ENCODE assay signal across 24 cellular contexts in genomic region chr6:109297719-109298118, GRCh38.
A peak's percentile ranks its signal among the peaks of the same experiment; 100 is the strongest.
DNase-seq lines count a peak whose midpoint lies in the region; ATAC-seq and TF ChIP-seq lines count a peak whose summit lies in the region.
"Had no signal": no experiment of that assay in that cellular context is flagged by ENCODE, and none has a peak within 500 bp of the region (broad histone marks: within the 10 kb centered on the region; RNA-seq: fewer than 3 reads in every experiment).

No MANE protein-coding gene starts in this region.

- no CpG with 5 or more reads among the region's 5 CpGs for WGBS in neuronal stem cell (ENCODE audit: extremely low coverage in 2 of 2, insufficient read length in 2 of 2, insufficient replicate concordance in 1 of 2), 2 donors

- H3K27me3 ChIP-seq in right atrium auricular region (no peaks in the 10 kb centered on the region), neuronal stem cell (ENCODE audit: control insufficient read depth in 3 of 3, insufficient read depth in 3 of 3, low read depth in 1 of 3, low read length in 3 of 3) (peaks cover 0 to 2% (median 0%) of the 10 kb centered on the region in 3 experiments)

- peak overlapping the region; percentile 2 for H2AFZ ChIP-seq in neuronal stem cell (ENCODE audit: low read length)

- no peaks in the 10 kb centered on the region for H3K9me3 Mint-ChIP-seq in dendritic cell treated with granulocyte-macrophage colony-stimulating factor and Interleukin-4, amounts not matched to agents 40 ng/mL and 50 ng/mL, for 4 days
- H3K9me3 Mint-ChIP-seq in endothelial cell (ENCODE audit: unreplicated experiment) (no peaks in the 10 kb centered on the region), type B pancreatic cell (no peaks in the 10 kb centered on the region)
- H3K9me3 Mint-ChIP-seq: HFFc6; stimulated activated memory B cell treated with anti-CD40 and anti-IgM and Interleukin-4, amounts not matched to agents 10 μg/mL and 1 μg/mL and 100 μg/mL, for 72 hours had no signal

- no peak overlapping the region for H3K23ac ChIP-seq in neuronal stem cell (ENCODE audit: low read depth, low read length, poor library complexity)

- no peak overlapping the region for H4K91ac ChIP-seq in neuronal stem cell (ENCODE audit: low read depth, low read length, poor library complexity)

- TF ChIP-seq CTCF in right atrium auricular region (IDR thresholded peaks at IDR 0.05) (no peak), endothelial cell (IDR thresholded peaks at IDR 0.05; ENCODE audit: unreplicated experiment) (no peak), type B pancreatic cell (conservative IDR thresholded peaks at IDR 0.05) (no peak)

- H3K4me1 ChIP-seq in right atrium auricular region, result peaks cover 0 to 27% of the 10 kb centered on the region in 2 donors
- H3K4me1 ChIP-seq in neuronal stem cell (ENCODE audit: control insufficient read depth in 2 of 2, insufficient read depth in 1 of 2, low read depth in 1 of 2, low read length in 2 of 2), result peaks cover 7 to 8% of the 10 kb centered on the region in 2 donors

- H3K9ac ChIP-seq in neuronal stem cell (ENCODE audit: low read depth, low read length, poor library complexity), result no peak overlapping the region

- H3K27ac Mint-ChIP-seq in dendritic cell treated with granulocyte-macrophage colony-stimulating factor and Interleukin-4, amounts not matched to agents 40 ng/mL and 50 ng/mL, for 4 days, result peak overlapping the region; percentile 53
- H3K27ac Mint-ChIP-seq in endothelial cell (ENCODE audit: unreplicated experiment) (no peak overlapping the region), type B pancreatic cell (no peak overlapping the region)
- H3K27ac Mint-ChIP-seq: HFFc6; stimulated activated memory B cell treated with anti-CD40 and anti-IgM and Interleukin-4, amounts not matched to agents 10 μg/mL and 1 μg/mL and 100 μg/mL, for 72 hours; T-helper 17 cell had no signal

- peaks cover 11% of the 10 kb centered on the region for H3K27me3 Mint-ChIP-seq in dendritic cell treated with granulocyte-macrophage colony-stimulating factor and Interleukin-4, amounts not matched to agents 40 ng/mL and 50 ng/mL, for 4 days
- H3K27me3 Mint-ChIP-seq in endothelial cell (ENCODE audit: unreplicated experiment) (peaks cover 2% of the 10 kb centered on the region), type B pancreatic cell (no peaks in the 10 kb centered on the region)
- H3K27me3 Mint-ChIP-seq: stimulated activated memory B cell treated with anti-CD40 and anti-IgM and Interleukin-4, amounts not matched to agents 10 μg/mL and 1 μg/mL and 100 μg/mL, for 72 hours had no signal

- no peaks in the 10 kb centered on the region for H3K79me1 ChIP-seq in neuronal stem cell (ENCODE audit: low read depth, low read length)

- H3K4me1 Mint-ChIP-seq in dendritic cell treated with granulocyte-macrophage colony-stimulating factor and Interleukin-4, amounts not matched to agents 40 ng/mL and 50 ng/mL, for 4 days (ENCODE audit: low read depth), result peaks cover 38% of the 10 kb centered on the region
- peaks cover 49% of the 10 kb centered on the region for H3K4me1 Mint-ChIP-seq in endothelial cell (ENCODE audit: unreplicated experiment)
- peaks cover 66% of the 10 kb centered on the region for H3K4me1 Mint-ChIP-seq in type B pancreatic cell (ENCODE audit: unreplicated experiment)

- no peaks in the 10 kb centered on the region for H3K9me3 ChIP-seq in right atrium auricular region
- H3K9me3 ChIP-seq in neuronal stem cell (replicated peaks in 1 of 2; ENCODE audit: control insufficient read depth in 2 of 2, insufficient read depth in 1 of 2, low read depth in 1 of 2, low read length in 2 of 2), result no peaks in the 10 kb centered on the region
- H3K9me3 ChIP-seq: lower lobe of right lung, spleen had no signal

- no peak overlapping the region for H3K18ac ChIP-seq in neuronal stem cell (ENCODE audit: low read length)

- no peak overlapping the region for H2BK12ac ChIP-seq in neuronal stem cell (ENCODE audit: low read length)

- intact Hi-C loops in Right ventricle myocardium superior (cut with DNase I) (no loop called here), posterior cingulate gyrus (cut with DNase I) (no loop called here)
- intact Hi-C loops in dendritic cell treated with granulocyte-macrophage colony-stimulating factor and Interleukin-4, amounts not matched to agents 40 ng/mL and 50 ng/mL, for 4 days (cut with micrococcal nuclease), result no loop called here

- H2AK5ac ChIP-seq in neuronal stem cell (ENCODE audit: low read depth, low read length), result no peak overlapping the region

- H3K27ac ChIP-seq in right atrium auricular region, result peak overlapping the region; percentile 40 to 51
- H3K27ac ChIP-seq in neuronal stem cell (replicated peaks; ENCODE audit: low read length), result no peak overlapping the region
- H3K27ac ChIP-seq: C4-2B, lower lobe of right lung, SK-N-MC, spleen had no signal

- H2BK120ac ChIP-seq in neuronal stem cell (ENCODE audit: low read depth, low read length), result no peak overlapping the region

- no peak overlapping the region for H4K8ac ChIP-seq in neuronal stem cell (ENCODE audit: low read depth, low read length)

- ATAC-seq in Right ventricle myocardium superior (ENCODE audit: poor library complexity), result no peak
- ATAC-seq in SK-N-SH treated with all-trans-retinoic acid at 6 μM for 48 hours, result no peak
- ATAC-seq: stimulated activated memory B cell treated with anti-CD40 and anti-IgM and Interleukin-4, amounts not matched to agents 10 μg/mL and 1 μg/mL and 100 μg/mL, for 72 hours; T-helper 17 cell had no signal

- H3K4me3 ChIP-seq in right atrium auricular region (no peak overlapping the region), neuronal stem cell (ENCODE audit: low read length in 2 of 2) (no peak overlapping the region)
- H3K4me3 ChIP-seq: lower lobe of right lung, SK-N-MC, spleen had no signal

- H3K4me3 Mint-ChIP-seq in dendritic cell treated with granulocyte-macrophage colony-stimulating factor and Interleukin-4, amounts not matched to agents 40 ng/mL and 50 ng/mL, for 4 days, result no peak overlapping the region
- H3K4me3 Mint-ChIP-seq in endothelial cell (ENCODE audit: unreplicated experiment) (no peak overlapping the region), type B pancreatic cell (no peak overlapping the region)
- H3K4me3 Mint-ChIP-seq: HFFc6; stimulated activated memory B cell treated with anti-CD40 and anti-IgM and Interleukin-4, amounts not matched to agents 10 μg/mL and 1 μg/mL and 100 μg/mL, for 72 hours; T-helper 17 cell had no signal

- no peaks in the 10 kb centered on the region for H3K36me3 Mint-ChIP-seq in dendritic cell treated with granulocyte-macrophage colony-stimulating factor and Interleukin-4, amounts not matched to agents 40 ng/mL and 50 ng/mL, for 4 days (ENCODE audit: low read depth)
- H3K36me3 Mint-ChIP-seq in endothelial cell (ENCODE audit: low read depth, unreplicated experiment), result no peaks in the 10 kb centered on the region
- H3K36me3 Mint-ChIP-seq in type B pancreatic cell, result no peaks in the 10 kb centered on the region
- H3K36me3 Mint-ChIP-seq: stimulated activated memory B cell treated with anti-CD40 and anti-IgM and Interleukin-4, amounts not matched to agents 10 μg/mL and 1 μg/mL and 100 μg/mL, for 72 hours had no signal

- no peaks in the 10 kb centered on the region for H3K36me3 ChIP-seq in right atrium auricular region
- H3K36me3 ChIP-seq in neuronal stem cell (replicated peaks in 1 of 2; ENCODE audit: control insufficient read depth in 2 of 2, insufficient read depth in 2 of 2, low read length in 2 of 2), result no peaks in the 10 kb centered on the region
- H3K36me3 ChIP-seq: lower lobe of right lung, spleen had no signal

- no peak overlapping the region for H2BK5ac ChIP-seq in neuronal stem cell (ENCODE audit: low read length)

- H2BK15ac ChIP-seq in neuronal stem cell (ENCODE audit: low read length), result no peak overlapping the region

- H3K4me2 ChIP-seq in neuronal stem cell (ENCODE audit: insufficient read depth, low read length, poor library complexity, severe bottlenecking), result no peak overlapping the region

- DNase-seq in right atrium auricular region (ENCODE audit: low spot score) (no peak), Right ventricle myocardium superior (no peak), neuronal stem cell (ENCODE audit: low spot score) (no peak), posterior cingulate gyrus (no peak), endothelial cell (ENCODE audit: low spot score) (no peak), type B pancreatic cell (ENCODE audit: extremely low spot score, unreplicated experiment) (no peak)
- DNase-seq: activated CD4-positive, alpha-beta T cell treated with anti-CD3 and anti-CD28 coated beads for 4 hours; activated naive CD4-positive, alpha-beta T cell treated with Interleukin-2 at 50 U/mL for 16 hours; activated T-cell treated with anti-CD3 and anti-CD28 coated beads, Interleukin-2, amount 50 U/mL, for 48 hours; HFFc6; KBM-7; lower lobe of right lung; MM.1S; NCI-H1436; NCI-H2171; NCI-H526; spleen; stimulated activated CD4-positive, alpha-beta T cell treated with anti-CD3 and anti-CD28 coated beads, Interleukin-2, amount 100 ng/mL, for 48 hours; T-helper 17 cell had no signal

- no peak overlapping the region for H3K14ac ChIP-seq in neuronal stem cell (ENCODE audit: low read length)

- H3K4ac ChIP-seq in neuronal stem cell (ENCODE audit: low read length), result no peak overlapping the region

TF ChIP-seq in SK-N-SH treated with all-trans-retinoic acid at 6 μM for 48 hours, 23 proteins besides CTCF, POLR2A, EP300 and RAD21:
- TF ChIP-seq CSDC2 (CRISPR knock-in tag; IDR thresholded peaks at IDR 0.05) (no peak), ARNTL (CRISPR knock-in tag; IDR thresholded peaks at IDR 0.05; ENCODE audit: borderline replicate concordance, low read depth) (no peak)
